8 cellular contexts compared by ENCODE assay signal in the genomic region with DNA sequence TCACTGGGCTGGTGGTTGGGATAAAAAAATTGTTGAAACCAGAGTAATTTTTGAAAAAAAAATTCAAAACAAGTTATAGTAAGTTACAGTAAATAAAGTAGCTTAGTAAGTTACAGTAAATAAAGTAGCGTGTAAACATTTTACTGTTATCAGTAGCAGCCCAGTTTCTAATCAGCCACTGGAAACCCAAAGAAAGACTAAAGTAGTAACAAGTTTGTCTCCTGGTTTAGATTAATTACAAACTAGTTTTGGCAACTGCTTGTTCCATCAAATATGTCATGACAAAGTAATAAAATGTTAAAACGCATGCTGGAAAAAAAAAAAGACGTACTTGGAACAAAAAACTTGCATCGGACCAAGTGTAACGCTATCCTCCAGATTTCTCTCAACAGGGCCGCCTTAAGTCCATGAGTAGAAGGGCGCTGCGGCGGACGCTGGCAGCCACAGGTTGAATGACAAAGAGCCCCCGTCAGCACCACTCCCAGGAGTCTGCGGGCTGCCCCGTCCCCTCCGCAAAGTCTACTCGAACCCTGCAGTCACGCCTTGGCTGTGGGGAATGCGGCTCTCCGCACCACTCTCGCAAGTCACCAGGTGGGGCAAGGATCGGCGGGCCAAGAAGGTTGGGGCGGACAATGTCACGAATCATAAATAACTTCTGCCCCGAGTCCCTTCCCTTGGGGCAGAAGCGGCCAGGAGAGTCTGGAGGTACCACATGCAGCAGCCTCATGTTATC. TPM values are rescaled to one million over a fixed set of nuclear protein-coding genes. Genes with fewer than 3 reads are reported as not detected.
DNase-seq lines count a peak whose midpoint lies in the region; ATAC-seq and TF ChIP-seq lines count a peak whose summit lies in the region.

No MANE protein-coding gene starts in this region.

- H3K4me3 ChIP-seq in BE2C (ENCODE audit: low read depth, low read length) (peak overlapping the region; percentile 97), epithelial cell of proximal tubule (ENCODE audit: low read depth, low read length) (peak overlapping the region; percentile 78), muscle layer of colon (ENCODE audit: low read depth in 1 of 2, low read length in 2 of 2) (peak overlapping the region; percentile 38 to 93)

- H3K36me3 Mint-ChIP-seq in stimulated activated effector memory CD8-positive, alpha-beta T cell treated with anti-CD3 and anti-CD28 coated beads, Interleukin-12 subunit alpha, Interleukin-12 subunit beta, amount 100 ng/mL, for 72 hours = peaks cover 77% of the 10 kb centered on the region

- peak overlapping the region; percentile 86 for H3K27ac ChIP-seq in muscle layer of colon (ENCODE audit: low read depth, low read length)

- no peaks in the 10 kb centered on the region for H3K27me3 ChIP-seq in BE2C
- no peaks in the 10 kb centered on the region for H3K27me3 ChIP-seq in muscle layer of colon (ENCODE audit: control insufficient read depth in 1 of 2, insufficient read depth in 2 of 2, low read length in 2 of 2)

- no peaks in the 10 kb centered on the region for H3K9me3 Mint-ChIP-seq in stimulated activated effector memory CD8-positive, alpha-beta T cell treated with anti-CD3 and anti-CD28 coated beads, Interleukin-12 subunit alpha, Interleukin-12 subunit beta, amount 100 ng/mL, for 72 hours

- H3K4me3 Mint-ChIP-seq in stimulated activated effector memory CD8-positive, alpha-beta T cell treated with anti-CD3 and anti-CD28 coated beads, Interleukin-12 subunit alpha, Interleukin-12 subunit beta, amount 100 ng/mL, for 72 hours = peak overlapping the region; percentile 99

- ATAC-seq in GM19035 (IDR thresholded peaks at IDR 0.05; ENCODE audit: unreplicated experiment) (peak; percentile 4), HG03354 (IDR thresholded peaks at IDR 0.05; ENCODE audit: poor library complexity, severe bottlenecking, unreplicated experiment) (peak; percentile 19)
- ATAC-seq in stimulated activated effector memory CD8-positive, alpha-beta T cell treated with anti-CD3 and anti-CD28 coated beads, Interleukin-12 subunit alpha, Interleukin-12 subunit beta, amount 100 ng/mL, for 72 hours = peak; percentile 66

- H3K9me3 ChIP-seq in BE2C = no peaks in the 10 kb centered on the region
- H3K9me3 ChIP-seq in muscle layer of colon (ENCODE audit: low read length) = no peaks in the 10 kb centered on the region

- H3K36me3 ChIP-seq in BE2C = peaks cover 10% of the 10 kb centered on the region
- no peaks in the 10 kb centered on the region for H3K36me3 ChIP-seq in muscle layer of colon (ENCODE audit: insufficient read depth, low read length)

- H3K4me1 ChIP-seq in BE2C = peaks cover 3% of the 10 kb centered on the region
- H3K4me1 ChIP-seq in muscle layer of colon (ENCODE audit: insufficient read depth, low read length) = peaks cover 19% of the 10 kb centered on the region

- TF ChIP-seq CTCF in BE2C (IDR thresholded peaks at IDR 0.05; ENCODE audit: low read depth, low read length) (peak; percentile 19; the same call in 1 of the 2 replicates), epithelial cell of proximal tubule (conservative IDR thresholded peaks at IDR 0.05; ENCODE audit: low read depth, low read length) (peak; percentile 14)

- H3K9ac ChIP-seq in muscle layer of colon (ENCODE audit: low read length) = peak overlapping the region; percentile 74

- H3K4me1 Mint-ChIP-seq in stimulated activated effector memory CD8-positive, alpha-beta T cell treated with anti-CD3 and anti-CD28 coated beads, Interleukin-12 subunit alpha, Interleukin-12 subunit beta, amount 100 ng/mL, for 72 hours = peaks cover 46% of the 10 kb centered on the region

- DNase-seq in BE2C = peak; percentile 81
- peak; percentile 88 for DNase-seq in NCI-H82 (lab: John Stamatoyannopoulos, UW)
- DNase-seq in activated CD8-positive, alpha-beta memory T cell treated with anti-CD3 and anti-CD28 coated beads, Interleukin-2, amount 50 U/mL, for 48 hours = peak; percentile 85
- no peak for DNase-seq in epithelial cell of proximal tubule (ENCODE audit: low read depth)
- DNase-seq in stimulated activated effector memory CD8-positive, alpha-beta T cell treated with anti-CD3 and anti-CD28 coated beads, Interleukin-12 subunit alpha, Interleukin-12 subunit beta, amount 100 ng/mL, for 72 hours (ENCODE audit: low spot score in 2 of 2) = peak; percentile 38 to 84

- H3K27ac Mint-ChIP-seq in stimulated activated effector memory CD8-positive, alpha-beta T cell treated with anti-CD3 and anti-CD28 coated beads, Interleukin-12 subunit alpha, Interleukin-12 subunit beta, amount 100 ng/mL, for 72 hours = peak overlapping the region; percentile 98

RNA-seq across cellular contexts. Expression of gene SLC16A1, which starts 0.9 kb away (rescaled TPM):
- polyA plus RNA-seq in BE2C (2012; ENCODE audit: insufficient read depth, insufficient read length, low read depth) = 146 TPM
- 61.4 and 110 TPM in 2 replicates for total RNA-seq in epithelial cell of proximal tubule

Comparison
In these comparisons a context has a peak if more than half of its experiments do, and no peak if none do; other contexts are left out.
1. ATAC-seq: peak in every context shown above with its lines; median percentile 66 in stimulated activated effector memory CD8-positive, alpha-beta T cell treated with anti-CD3 and anti-CD28 coated beads, Interleukin-12 subunit alpha, Interleukin-12 subunit beta, amount 100 ng/mL, for 72 hours; 19 in HG03354; 4 in GM19035.